In genomic region chr13:27131202-27131623, GRCh38 we compare ENCODE assay signal across 8 cellular contexts. TPM values are rescaled to one million over a fixed set of nuclear protein-coding genes. Genes with fewer than 3 reads are reported as not detected.
DNase-seq lines count a peak whose midpoint lies in the region; ATAC-seq and TF ChIP-seq lines count a peak whose summit lies in the region.

No MANE protein-coding gene starts in this region.

- POLR2A ChIA-PET in IMR-90 (lab: Charles Lee; ENCODE audit: unreplicated experiment) = no interaction called here

- no peak overlapping the region for H2BK120ac ChIP-seq in IMR-90 (ENCODE audit: low read depth, low read length)

- H3K9me3 ChIP-seq in IMR-90 (ENCODE audit: control insufficient read depth, insufficient read depth, low read length) (peaks cover 3% of the 10 kb centered on the region; the same call in 1 of the 2 replicates), vagina (no peaks in the 10 kb centered on the region)

- TF ChIP-seq RAD21 in IMR-90 (IDR thresholded peaks at IDR 0.05; ENCODE audit: low read length) = no peak

- peaks cover 7% of the 10 kb centered on the region for H3K9me1 ChIP-seq in IMR-90 (ENCODE audit: insufficient read depth, low read length)

- no peak overlapping the region for H4K91ac ChIP-seq in IMR-90 (ENCODE audit: insufficient read depth, low read depth, low read length)

- no peak overlapping the region for H3K56ac ChIP-seq in IMR-90 (ENCODE audit: extremely low read depth, insufficient read depth, low read length)

- H3K23ac ChIP-seq in IMR-90 (ENCODE audit: low read depth, low read length) = no peak overlapping the region

- no peak overlapping the region for H2BK15ac ChIP-seq in IMR-90 (ENCODE audit: low read depth, low read length)

- intact Hi-C loops in IMR-90 (cut with micrococcal nuclease) (loop anchor here (5.0 kb wide), 1 partner anchor 36 kb away; no protein-coding TSS in a partner anchor), vagina (cut with DNase I) (no loop called here)

- H3K4me2 ChIP-seq in IMR-90 (ENCODE audit: low read depth, low read length) = peak overlapping the region; percentile 9; the same call in 1 of the 2 replicates

- TF ChIP-seq CTCF in IMR-90 (conservative IDR thresholded peaks at IDR 0.05; ENCODE audit: low read depth, low read length) = no peak
- TF ChIP-seq CTCF in vagina (IDR thresholded peaks at IDR 0.05) = no peak

- BruUV-seq in IMR-90 (replicated peaks; lab: Mats Ljungman, UMichigan) = no TSS peak

- peaks cover 31 to 79% of the 10 kb centered on the region in 2 experiments for H3K79me1 ChIP-seq in IMR-90 (ENCODE audit: low read depth in 1 of 2, low read length in 2 of 2)

- H3K36me3 ChIP-seq in IMR-90 (ENCODE audit: control insufficient read depth, insufficient read depth, low read length) (0 out of 2 replicates have a peak, but pooled peaks cover 1% of the 10 kb centered on the region), vagina (no peaks in the 10 kb centered on the region)

- CTCF ChIA-PET in IMR-90 (lab: Yijun Ruan, JAX) = no interaction called here

- H3K27ac ChIP-seq in IMR-90 (ENCODE audit: insufficient read depth, low read length) (peak overlapping the region; percentile 68; the same call in 1 of the 2 replicates), vagina (no peak overlapping the region)

- H2BK20ac ChIP-seq in IMR-90 (ENCODE audit: low read depth, low read length) = no peak overlapping the region

- in situ Hi-C loops in IMR-90 (cut with MboI; ENCODE audit: low sequenced_read_pairs) = no loop called here

- H3K4me1 ChIP-seq in IMR-90 (ENCODE audit: control insufficient read depth, insufficient read depth, low read length) = peaks cover 23% of the 10 kb centered on the region
- H3K4me1 ChIP-seq in vagina = peaks cover 30% of the 10 kb centered on the region

- ATAC-seq in GM21526 (IDR thresholded peaks at IDR 0.05; ENCODE audit: low FRiP score, unreplicated experiment) (peak; percentile 89), IMR-90 (ENCODE audit: low read depth) (no peak)

- H3K14ac ChIP-seq in IMR-90 (replicated peaks; ENCODE audit: low read depth, low read length) = no peak overlapping the region

- no peak overlapping the region for H3K4ac ChIP-seq in IMR-90 (ENCODE audit: low read depth, low read length)

- H3K18ac ChIP-seq in IMR-90 (ENCODE audit: low read depth, low read length) = peak overlapping the region; percentile 77; the same call in 1 of the 2 replicates

- no peaks in the 10 kb centered on the region for H3K27me3 ChIP-seq in IMR-90 (ENCODE audit: control insufficient read depth, insufficient read depth, low read length)
- no peaks in the 10 kb centered on the region for H3K27me3 ChIP-seq in vagina

- peak overlapping the region; percentile 58 for H2BK5ac ChIP-seq in IMR-90 (ENCODE audit: low read depth, low read length, poor library complexity, severe bottlenecking)

- TF ChIP-seq POLR2A in IMR-90 (IDR thresholded peaks at IDR 0.05; ENCODE audit: low read depth, low read length) (no peak), vagina (IDR thresholded peaks at IDR 0.05) (no peak)

- no peak overlapping the region for H3K9ac ChIP-seq in IMR-90 (ENCODE audit: low read depth, low read length)

- peaks cover 63% of the 10 kb centered on the region for H4K20me1 ChIP-seq in IMR-90 (ENCODE audit: insufficient read depth, low read length)

- no peak overlapping the region for H2AFZ ChIP-seq in IMR-90 (replicated peaks; ENCODE audit: low read length, poor library complexity)

- peak; percentile 42 for DNase-seq in COLO668 (lab: John Stamatoyannopoulos, UW; ENCODE audit: unreplicated experiment)
- DNase-seq in IMR-90 = peak; percentile 55
- peak; percentile 78 for DNase-seq in activated T-cell treated with anti-CD3 and anti-CD28 coated beads for 24 hours (ENCODE audit: low read depth)
- DNase-seq in iPS DF 19.7 (ENCODE audit: low read depth, low spot score) = peak; percentile 45
- DNase-seq in stimulated activated CD8-positive, alpha-beta memory T cell treated with anti-CD3 and anti-CD28 coated beads, Interleukin-15, amount 100 ng/mL, for 48 hours (ENCODE audit: low read depth in 2 of 2) = peak; percentile 70 to 72
- no peak for DNase-seq in NCI-H524 (lab: John Stamatoyannopoulos, UW)
- no peak for DNase-seq in vagina (ENCODE audit: extremely low spot score in 2 of 2)

- WGBS in IMR-90 (ENCODE audit: extremely low coverage in 2 of 2, insufficient read length in 1 of 2), 2 experiments = no CpG with 5 or more reads among the region's 4 CpGs

- dilution Hi-C loops in IMR-90 (cut with HindIII; ENCODE audit: low sequenced_read_pairs, unreplicated experiment) = no loop called here

- H3K4me3 ChIP-seq in IMR-90 (ENCODE audit: insufficient read depth, low read depth, low read length) = no peak overlapping the region
- H3K4me3 ChIP-seq in vagina = no peak overlapping the region

- no peak overlapping the region for H2AK9ac ChIP-seq in IMR-90 (replicated peaks; ENCODE audit: low read depth, low read length, poor library complexity)

- peak overlapping the region; percentile 66; the same call in 1 of the 2 replicates for H4K5ac ChIP-seq in IMR-90 (ENCODE audit: low read depth, low read length)

- no peak overlapping the region for H4K8ac ChIP-seq in IMR-90 (ENCODE audit: low read depth in 2 of 2, low read length in 2 of 2)

- H2AK5ac ChIP-seq in IMR-90 (ENCODE audit: low read depth, low read length) = no peak overlapping the region

TF ChIP-seq in IMR-90, 13 proteins besides CTCF, POLR2A, EP300 and RAD21:
- TF ChIP-seq SMC3 (IDR thresholded peaks at IDR 0.05; ENCODE audit: low read depth, low read length) = no peak
- TF ChIP-seq USF2 (IDR thresholded peaks at IDR 0.05; ENCODE audit: low read depth, low read length) = 0 out of 2 replicates have a peak, but pooled peaks have one; percentile 13
- TF ChIP-seq FOS (IDR thresholded peaks at IDR 0.05; ENCODE audit: low read depth, low read length) = 0 out of 2 replicates have a peak, but pooled peaks have one; percentile 12

RNA-seq across cellular contexts. Expression of gene USP12, which starts 40.4 kb away (rescaled TPM):
- total RNA-seq in IMR-90 (2012; rRNA removed) (16.5 and 27.2 TPM in 2 replicates), vagina (20.9 TPM)
- polyA plus RNA-seq in IMR-90 (2012; rRNA removed) = 7.8 and 11.8 TPM in 2 replicates
- 1.1 and 4.1 TPM in 2 replicates for polyA plus RNA-seq in IMR-90 (2012; cell fraction: cytosol; rRNA removed)
- 0.81 and 8.1 TPM in 2 replicates for polyA plus RNA-seq in IMR-90 (2012; cell fraction: nucleus; rRNA removed; ENCODE audit: low replicate concordance)

Comparison
In these comparisons a context has a peak if more than half of its experiments do, and no peak if none do; other contexts are left out.
1. DNase-seq: peak in COLO668 (single experiment), IMR-90 (single experiment), activated T-cell treated with anti-CD3 and anti-CD28 coated beads for 24 hours (single experiment), iPS DF 19.7 (single experiment) and stimulated activated CD8-positive, alpha-beta memory T cell treated with anti-CD3 and anti-CD28 coated beads, Interleukin-15, amount 100 ng/mL, for 48 hours (2 of 2); none in NCI-H524 (0 of 2) and vagina (0 of 2).